17 cellular contexts compared by ENCODE assay signal in genomic region chr5:129063483-129064136, GRCh38. TPM values are rescaled to one million over a fixed set of nuclear protein-coding genes. Genes with fewer than 3 reads are reported as not detected.
DNase-seq lines count a peak whose midpoint lies in the region; ATAC-seq, FAIRE-seq and TF ChIP-seq lines count a peak whose summit lies in the region.
"Had no signal": no experiment of that assay in that cellular context is flagged by ENCODE, and none has a peak within 500 bp of the region (broad histone marks: within the 10 kb centered on the region; RNA-seq: fewer than 3 reads in every experiment).

No MANE protein-coding gene starts in this region.

- no peak overlapping the region for H3K4me3 Mint-ChIP-seq in stimulated activated naive CD8-positive, alpha-beta T cell treated with anti-CD3 and anti-CD28 coated beads, Interleukin-15, amount 100 ng/mL, for 72 hours
- H3K4me3 Mint-ChIP-seq: activated T-helper 1 cell treated with anti-CD3 and anti-CD28 coated beads, Interleukin-12 subunit alpha, Interleukin-12 subunit beta, Interleukin-2, Interleukin-4 antibody, amounts not matched to agents 30 ng/mL and 10 ng/mL and 1 ng/mL, durations not matched to agents 14 hours and 24 hours and 36 hours; HFFc6; nephron had no signal

- no peaks in the 10 kb centered on the region for H3K9me2 ChIP-seq in PC-3 (replicated peaks; ENCODE audit: low read length)

- no peak overlapping the region for H3K27ac ChIP-seq in PC-3 (ENCODE audit: low read length)
- H3K27ac ChIP-seq: SK-N-MC had no signal

- peak overlapping the region in 1 of 2 donors; percentile 12 for H3K27ac Mint-ChIP-seq in stimulated activated naive CD8-positive, alpha-beta T cell treated with anti-CD3 and anti-CD28 coated beads, Interleukin-15, amount 100 ng/mL, for 72 hours
- H3K27ac Mint-ChIP-seq: activated T-helper 1 cell treated with anti-CD3 and anti-CD28 coated beads, Interleukin-12 subunit alpha, Interleukin-12 subunit beta, Interleukin-2, Interleukin-4 antibody, amounts not matched to agents 30 ng/mL and 10 ng/mL and 1 ng/mL, durations not matched to agents 14 hours and 24 hours and 36 hours; HFFc6 had no signal

- H3K9ac ChIP-seq in adipocyte (ENCODE audit: low read length) (no peak overlapping the region), PC-3 (ENCODE audit: low read length) (no peak overlapping the region)

- H3F3A ChIP-seq in PC-3 (ENCODE audit: low read length, unreplicated experiment) = no peaks in the 10 kb centered on the region

- no peak overlapping the region for H2AFZ ChIP-seq in PC-3 (ENCODE audit: low read length)

- CTCF ChIA-PET in PC-3 (lab: Charles Lee) = no interaction called here

- H3K9me3 Mint-ChIP-seq in stimulated activated naive CD8-positive, alpha-beta T cell treated with anti-CD3 and anti-CD28 coated beads, Interleukin-15, amount 100 ng/mL, for 72 hours = no peaks in the 10 kb centered on the region
- H3K9me3 Mint-ChIP-seq: activated T-helper 1 cell treated with anti-CD3 and anti-CD28 coated beads, Interleukin-12 subunit alpha, Interleukin-12 subunit beta, Interleukin-2, Interleukin-4 antibody, amounts not matched to agents 30 ng/mL and 10 ng/mL and 1 ng/mL, durations not matched to agents 14 hours and 24 hours and 36 hours; HFFc6; nephron had no signal

- H3K4me2 ChIP-seq in PC-3 (ENCODE audit: low read length) = no peak overlapping the region

- TF ChIP-seq CTCF in PC-3 (conservative IDR thresholded peaks at IDR 0.05; ENCODE audit: low read depth, low read length) = no peak

- no peaks in the 10 kb centered on the region for H3K79me2 ChIP-seq in PC-3 (ENCODE audit: low read length)

- H3K9me3 ChIP-seq in adipocyte (ENCODE audit: control insufficient read depth, low read length) = no peaks in the 10 kb centered on the region
- H3K9me3 ChIP-seq in PC-3 (ENCODE audit: low read length) = no peaks in the 10 kb centered on the region

- ATAC-seq in stimulated activated naive CD8-positive, alpha-beta T cell treated with anti-CD3 and anti-CD28 coated beads, Interleukin-15, amount 100 ng/mL, for 72 hours = peak; percentile 31
- ATAC-seq in stimulated activated naive CD8-positive, alpha-beta T cell treated with anti-CD3 and anti-CD28 coated beads, Interleukin-15, Interleukin-2, amounts not matched to agents 100 U/mL and 50 U/mL, for 24 hours = no peak
- no peak for ATAC-seq in HG03457 (IDR thresholded peaks at IDR 0.05; ENCODE audit: unreplicated experiment)
- no peak for ATAC-seq in GM21390 (IDR thresholded peaks at IDR 0.05; ENCODE audit: unreplicated experiment)
- no peak for ATAC-seq in PC-3
- ATAC-seq: esophagus mucosa had no signal

- no peak overlapping the region for H3K4me3 ChIP-seq in adipocyte (ENCODE audit: low read length)
- H3K4me3 ChIP-seq in PC-3 (ENCODE audit: low read length) = no peak overlapping the region
- H3K4me3 ChIP-seq: SK-N-MC had no signal

- peak; percentile 87 for FAIRE-seq in urothelium cell line (lab: Jason Lieb, UNC)
- FAIRE-seq: bronchial epithelial cell had no signal

- BruUV-seq in PC-3 (replicated peaks; lab: Mats Ljungman, UMichigan) = no TSS peak

- no peaks in the 10 kb centered on the region for H3K36me3 ChIP-seq in adipocyte (ENCODE audit: control insufficient read depth, insufficient read depth, low read length, severe bottlenecking)
- H3K36me3 ChIP-seq in PC-3 (ENCODE audit: low read depth, low read length) = no peaks in the 10 kb centered on the region

- H3K4me1 Mint-ChIP-seq in stimulated activated naive CD8-positive, alpha-beta T cell treated with anti-CD3 and anti-CD28 coated beads, Interleukin-15, amount 100 ng/mL, for 72 hours = no peaks in the 10 kb centered on the region

- DNase-seq in stimulated activated naive CD8-positive, alpha-beta T cell treated with anti-CD3 and anti-CD28 coated beads, Interleukin-15, amount 100 ng/mL, for 72 hours = no peak
- no peak for DNase-seq in stimulated activated naive CD8-positive, alpha-beta T cell treated with anti-CD3 and anti-CD28 coated beads, Interleukin-15, Interleukin-2, amounts not matched to agents 100 U/mL and 50 U/mL, for 24 hours
- DNase-seq in adipocyte (ENCODE audit: low read depth) = peak; percentile 69
- DNase-seq in globus pallidus (ENCODE audit: low spot score) = peak; percentile 68
- DNase-seq in urothelium cell line (ENCODE audit: low spot score) = peak; percentile 7
- no peak for DNase-seq in PC-3
- DNase-seq: activated CD4-positive, alpha-beta T cell treated with anti-CD3 and anti-CD28 coated beads for 1 hour; EL; HFFc6; NCI-H510A treated with DMSO at 0.1 percent for 48 hours had no signal

- H3K4me1 ChIP-seq in adipocyte (ENCODE audit: control insufficient read depth, insufficient read depth, low read length) (peaks cover 6% of the 10 kb centered on the region), PC-3 (ENCODE audit: insufficient read depth, low read length) (no peaks in the 10 kb centered on the region)

- H3K27me3 Mint-ChIP-seq in stimulated activated naive CD8-positive, alpha-beta T cell treated with anti-CD3 and anti-CD28 coated beads, Interleukin-15, amount 100 ng/mL, for 72 hours = peaks cover 16% of the 10 kb centered on the region

- POLR2A ChIA-PET in PC-3 (lab: Charles Lee; ENCODE audit: unreplicated experiment) = no interaction called here

- H3K27me3 ChIP-seq in adipocyte (replicated peaks; ENCODE audit: control insufficient read depth, insufficient read depth, low read length) = no peaks in the 10 kb centered on the region
- peaks cover 27% of the 10 kb centered on the region for H3K27me3 ChIP-seq in PC-3 (ENCODE audit: low read length)

- intact Hi-C loops in PC-3 (cut with micrococcal nuclease) = no loop called here

- no peaks in the 10 kb centered on the region for H4K20me1 ChIP-seq in PC-3 (ENCODE audit: low read length)

RNA-seq across cellular contexts. Expression of gene ISOC1, which starts 30.9 kb away (rescaled TPM):
- 24.3 and 27.3 TPM in 2 replicates for total RNA-seq in PC-3 (2014; rRNA removed)

Comparison
In these comparisons a context has a peak if more than half of its experiments do, and no peak if none do; other contexts are left out.
1. DNase-seq: peak in adipocyte (single experiment), globus pallidus (single experiment) and urothelium cell line (single experiment); none in stimulated activated naive CD8-positive, alpha-beta T cell treated with anti-CD3 and anti-CD28 coated beads, Interleukin-15, amount 100 ng/mL, for 72 hours (0 of 2), stimulated activated naive CD8-positive, alpha-beta T cell treated with anti-CD3 and anti-CD28 coated beads, Interleukin-15, Interleukin-2, amounts not matched to agents 100 U/mL and 50 U/mL, for 24 hours (single experiment) and PC-3 (single experiment).